In the genomic region with DNA sequence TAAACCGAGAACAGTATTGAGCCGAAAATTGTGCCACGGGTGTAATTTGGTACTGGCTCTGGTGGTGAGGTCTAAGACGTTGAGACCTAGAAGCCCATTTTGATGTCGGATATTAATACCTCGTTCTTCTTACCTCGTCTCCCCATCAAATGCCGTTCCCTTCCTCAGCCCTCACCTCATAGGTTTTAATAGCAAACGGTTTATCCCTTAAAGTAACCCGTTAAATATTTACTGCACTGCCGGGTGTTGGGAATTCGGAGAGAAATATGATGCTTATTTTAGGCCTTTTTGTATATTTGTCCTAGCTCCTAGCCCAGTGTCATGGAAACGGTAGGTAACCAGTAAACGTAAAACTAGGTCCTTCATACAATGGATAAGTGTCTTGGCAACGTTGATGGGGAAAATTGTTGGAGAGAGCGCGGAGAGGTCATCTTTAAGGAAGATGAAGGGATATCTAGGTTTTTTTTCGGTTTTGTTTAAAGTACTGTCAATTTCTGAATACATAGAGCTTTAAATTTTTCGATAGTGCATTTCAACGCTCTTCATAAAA, we compare ENCODE assay signal across 8 cellular contexts. TPM values are rescaled to one million over a fixed set of nuclear protein-coding genes. Genes with fewer than 3 reads are reported as not detected.
DNase-seq lines count a peak whose midpoint lies in the region; FAIRE-seq and TF ChIP-seq lines count a peak whose summit lies in the region.

No MANE protein-coding gene starts in this region.

- FAIRE-seq in H1 (lab: Jason Lieb, UNC), result no peak

- peak overlapping the region; percentile 88 to 100 (median 96) for H3K9ac ChIP-seq in H1 (replicated peaks in 1 of 4; ENCODE audit: extremely low read depth in 1 of 4, low read depth in 3 of 4, low read length in 3 of 4)
- peak overlapping the region; percentile 99 for H3K9ac ChIP-seq in neural progenitor cell

- H4K91ac ChIP-seq in H1 (replicated peaks; ENCODE audit: insufficient read length, low read length), result no peak overlapping the region

- H3K9me3 Mint-ChIP-seq in Calu3 (ENCODE audit: low read depth, unreplicated experiment), result no peaks in the 10 kb centered on the region
- H3K9me3 Mint-ChIP-seq in neural progenitor cell, result peaks cover 11% of the 10 kb centered on the region

- POLR2A ChIA-PET in H1 (lab: Charles Lee; ENCODE audit: partially characterized antibody), result interaction anchor here (0.9 to 4.0 kb wide), 10 partner anchors 10 to 74 kb away, joined by 3 to 30 read pairs (median 4); no protein-coding TSS in a partner anchor

- H3K23ac ChIP-seq in H1 (ENCODE audit: insufficient read length), result no peak overlapping the region

- H3K27me3 ChIP-seq in H1 (replicated peaks in 1 of 4; ENCODE audit: control insufficient read depth in 3 of 4, extremely low read depth in 1 of 4, insufficient read depth in 3 of 4, low read length in 3 of 4) (no peaks in the 10 kb centered on the region), neural progenitor cell (no peaks in the 10 kb centered on the region)

- no peak overlapping the region for H3K18ac ChIP-seq in H1 (ENCODE audit: extremely low read depth, low read length)

- peak overlapping the region; percentile 82 to 100 (median 90) for H3K4me3 ChIP-seq in H1 (ENCODE audit: extremely low read depth in 1 of 4, insufficient read depth in 2 of 4, low read depth in 3 of 4, low read length in 4 of 4)
- H3K4me3 ChIP-seq in neural progenitor cell, result peak overlapping the region; percentile 85

- H3K27ac Mint-ChIP-seq in Calu3 (ENCODE audit: unreplicated experiment) (no peak overlapping the region), neural progenitor cell (no peak overlapping the region)

- H2BK120ac ChIP-seq in H1 (replicated peaks; ENCODE audit: low read depth, low read length), result no peak overlapping the region

- H3K36me3 Mint-ChIP-seq in Calu3 (ENCODE audit: insufficient read depth, unreplicated experiment) (peaks cover 17% of the 10 kb centered on the region), neural progenitor cell (peaks cover 23% of the 10 kb centered on the region)

- H3K27me3 Mint-ChIP-seq in Calu3 (ENCODE audit: unreplicated experiment) (no peaks in the 10 kb centered on the region), neural progenitor cell (ENCODE audit: insufficient read depth, low read depth) (peaks cover 2% of the 10 kb centered on the region)

- TF ChIP-seq CTCF in Calu3 (IDR thresholded peaks at IDR 0.05; ENCODE audit: unreplicated experiment) (no peak), H1 (IDR thresholded peaks at IDR 0.05; ENCODE audit: control extremely low read depth in 1 of 3, insufficient read depth in 1 of 3, low read depth in 1 of 3, low read length in 3 of 3) (no peak), neural progenitor cell (IDR thresholded peaks at IDR 0.05) (no peak)

- H2BK5ac ChIP-seq in H1 (ENCODE audit: low read depth, low read length), result no peak overlapping the region

- no peak overlapping the region for H2AK5ac ChIP-seq in H1 (ENCODE audit: low read depth, low read length)

- H3K23me2 ChIP-seq in H1 (ENCODE audit: low read depth, low read length), result no peaks in the 10 kb centered on the region; the same call in 1 of the 2 replicates

- no peaks in the 10 kb centered on the region for H3F3A ChIP-seq in neural progenitor cell (ENCODE audit: low read depth)

- peaks cover 20% of the 10 kb centered on the region for H3K4me1 Mint-ChIP-seq in Calu3 (ENCODE audit: low read depth, unreplicated experiment)
- peaks cover 10% of the 10 kb centered on the region for H3K4me1 Mint-ChIP-seq in neural progenitor cell

- H2BK15ac ChIP-seq in H1 (ENCODE audit: low read length), result no peak overlapping the region

- TF ChIP-seq EP300 in H1 (IDR thresholded peaks at IDR 0.05; ENCODE audit: borderline replicate concordance in 1 of 2, low read depth in 2 of 2, low read length in 2 of 2), result no peak

- H3K4me1 ChIP-seq in H1 (replicated peaks in 1 of 4; ENCODE audit: control insufficient read depth in 3 of 4, insufficient read depth in 4 of 4, low read length in 3 of 4) (peaks cover 0 to 6% (median 3%) of the 10 kb centered on the region in 4 experiments; a peak in 4 of 7 replicates), neural progenitor cell (peaks cover 10% of the 10 kb centered on the region)

- H3K4me3 Mint-ChIP-seq in Calu3 (ENCODE audit: low read depth, unreplicated experiment) (no peak overlapping the region), neural progenitor cell (no peak overlapping the region)

- H3K9me3 ChIP-seq in H1 (ENCODE audit: insufficient read depth in 2 of 2, low read depth in 1 of 2, low read length in 1 of 2), result no peaks in the 10 kb centered on the region
- no peaks in the 10 kb centered on the region for H3K9me3 ChIP-seq in neural progenitor cell (ENCODE audit: low read depth)

- no peak overlapping the region for H2AFZ ChIP-seq in H1 (ENCODE audit: low read length)
- no peak overlapping the region for H2AFZ ChIP-seq in neural progenitor cell (replicated peaks)

- H3K79me1 ChIP-seq in H1 (ENCODE audit: low read depth, low read length), result peaks cover 10% of the 10 kb centered on the region

- BruUV-seq in Calu3 (replicated peaks; lab: Mats Ljungman, UMichigan), result TSS peak; percentile 74

- WGBS in H1 (ENCODE audit: extremely low coverage in 1 of 2, insufficient coverage in 1 of 2, insufficient read length in 1 of 2, insufficient replicate concordance in 2 of 2, low coverage in 1 of 2, low lambda C conversion rate in 2 of 2, missing lambda C conversion rate in 1 of 2), 2 experiments, result 18% methylated on average over 20 of the region's 20 CpGs; no CpG with 5 or more reads in 1 of the 2 experiments

- TF ChIP-seq RAD21 in H1 (IDR thresholded peaks at IDR 0.05 in 1 of 2, conservative IDR thresholded peaks at IDR 0.05 in 1 of 2; ENCODE audit: low read depth in 2 of 2, low read length in 2 of 2), result no peak

- no peak overlapping the region for H2BK12ac ChIP-seq in H1 (ENCODE audit: low read depth, low read length)

- H3K4me2 ChIP-seq in H1 (ENCODE audit: insufficient read depth in 1 of 2, low read depth in 2 of 2, low read length in 2 of 2) (peak overlapping the region; percentile 70 to 85), neural progenitor cell (peak overlapping the region; percentile 98)

- no peak overlapping the region for H4K8ac ChIP-seq in H1 (ENCODE audit: extremely low read depth, insufficient read depth, low read length)

- no peak overlapping the region for H2BK20ac ChIP-seq in H1 (ENCODE audit: low read length)

- H3K56ac ChIP-seq in H1 (replicated peaks; ENCODE audit: insufficient read length, low read depth, low read length), result no peak overlapping the region

- H3K14ac ChIP-seq in H1 (ENCODE audit: insufficient read length), result no peak overlapping the region

- H3K79me2 ChIP-seq in H1 (ENCODE audit: control insufficient read depth in 1 of 2, insufficient read depth in 2 of 2, low read length in 2 of 2) (peaks cover 31 to 62% of the 10 kb centered on the region in 2 experiments), neural progenitor cell (ENCODE audit: low read depth) (peaks cover 70% of the 10 kb centered on the region)

- H3K27ac ChIP-seq in H1 (ENCODE audit: low read depth, low read length) (peak overlapping the region; percentile 94; the same call in 1 of the 2 replicates), neural progenitor cell (no peak overlapping the region)

- H3K36me3 ChIP-seq in H1 (ENCODE audit: control insufficient read depth in 2 of 4, insufficient read depth in 4 of 4, low read length in 3 of 4), result peaks cover 0 to 12% (median 1%) of the 10 kb centered on the region in 4 experiments; a peak in 2 of 8 replicates
- no peaks in the 10 kb centered on the region for H3K36me3 ChIP-seq in neural progenitor cell

- no peak for DNase-seq in Calu3
- DNase-seq in NCI-H2029 treated with DMSO at 0.1 percent for 48 hours (lab: John Stamatoyannopoulos, UW), result peak; percentile 64
- no peak for DNase-seq in H1 (ENCODE audit: low read depth in 1 of 2, low spot score in 2 of 2)
- peak; percentile 4 for DNase-seq in neural progenitor cell (ENCODE audit: low spot score)
- no peak for DNase-seq in amniotic stem cell (lab: John Stamatoyannopoulos, UW)
- DNase-seq in activated T-cell treated with anti-CD3 and anti-CD28 coated beads, Interleukin-2, amount 50 U/mL, for 1 hour, result no peak
- no peak for DNase-seq in SHP77 treated with DMSO at 0.1 percent for 48 hours (lab: John Stamatoyannopoulos, UW)
- DNase-seq in activated CD4-positive, CD25-positive, alpha-beta regulatory T cell (lab: John Stamatoyannopoulos, UW), result no peak

- TF ChIP-seq POLR2A in H1 (IDR thresholded peaks at IDR 0.05; ENCODE audit: control extremely low read depth in 1 of 2, low read depth in 2 of 2, low read length in 2 of 2), result no peak

- intact Hi-C loops in Calu3 (cut with micrococcal nuclease; ENCODE audit: unreplicated experiment), result loop anchor here (2.0 kb wide), 1 partner anchor 107 kb away; no protein-coding TSS in a partner anchor

- no peak overlapping the region for H4K5ac ChIP-seq in H1 (ENCODE audit: insufficient read length, low read depth, low read length)

- CTCF ChIA-PET in Calu3 (lab: Charles Lee) (interaction anchor here (3.1 kb wide), 1 partner anchor 107 kb away, joined by 13 read pairs; no protein-coding TSS in a partner anchor), H1 (lab: Charles Lee; ENCODE audit: partially characterized antibody) (interaction anchor here (1.0 to 1.7 kb wide), 4 partner anchors 35 to 269 kb away, joined by 3 to 4 read pairs (median 4); no protein-coding TSS in a partner anchor)

- H3K4ac ChIP-seq in H1 (replicated peaks; ENCODE audit: insufficient read length, low read depth, low read length), result no peak overlapping the region

- peaks cover 3 to 8% of the 10 kb centered on the region in 2 experiments for H4K20me1 ChIP-seq in H1 (replicated peaks in 1 of 2; ENCODE audit: control insufficient read depth in 1 of 2, insufficient read depth in 2 of 2, low read length in 2 of 2)
- peaks cover 48% of the 10 kb centered on the region for H4K20me1 ChIP-seq in neural progenitor cell (ENCODE audit: low read depth)

TF ChIP-seq in H1, 55 proteins besides CTCF, POLR2A, EP300 and RAD21 (continues in another document):
- TF ChIP-seq NANOG (IDR thresholded peaks at IDR 0.05; ENCODE audit: insufficient read depth, low read depth, low read length, poor library complexity, severe bottlenecking) (no peak), HDAC6 (IDR thresholded peaks at IDR 0.05; ENCODE audit: low read depth, low read length) (no peak), CBX5 (IDR thresholded peaks at IDR 0.05; ENCODE audit: low read depth, low read length) (no peak), RNF2 (IDR thresholded peaks at IDR 0.05; ENCODE audit: borderline replicate concordance, low read depth, low read length, missing control alignments, poor library complexity, severe bottlenecking) (no peak)

RNA-seq across cellular contexts. Expression of a gene that starts 1.0 kb away (rescaled TPM):
- 153 and 157 TPM in 2 replicates for total RNA-seq in Calu3 (2022)
- 161 and 181 TPM in 2 replicates for total RNA-seq in H1 (2021; fragmentation: NEBNext Ultra II Directional; extraction: Animal tissue kit (Norgen Biotek cat#: 25700))
- 67.4 and 70.7 TPM in 2 replicates for polyA plus RNA-seq in H1 (2011; rRNA removed)
- 181 TPM for polyA plus RNA-seq in H1 (2011; cell fraction: cytosol; rRNA removed)
- polyA plus RNA-seq in H1 (2011; cell fraction: nucleus; rRNA removed), result 41.0 TPM
- 228 to 336 TPM (median 257 TPM) in 4 replicates for polyA plus RNA-seq in H1 (2012, experiment 1 of 2)
- 25.3 TPM for polyA plus RNA-seq in H1 (2012, experiment 2 of 2)
- 125 TPM for polyA plus RNA-seq in H1 (2013, experiment 1 of 2)
- 113 TPM for polyA plus RNA-seq in H1 (2013, experiment 2 of 2)
- 35.3 and 53.0 TPM in 2 replicates for polyA minus RNA-seq in H1 (2011; rRNA and poly(A)+ RNA removed)
- 128 TPM for polyA minus RNA-seq in H1 (2011; cell fraction: cytosol; rRNA and poly(A)+ RNA removed)
- polyA minus RNA-seq in H1 (2011; cell fraction: nucleus; rRNA and poly(A)+ RNA removed), result 70.9 TPM
- 241 and 320 TPM in 2 replicates for total RNA-seq in neural progenitor cell (ENCODE audit: low replicate concordance)

Comparison
In these comparisons a context has a peak if more than half of its experiments do, and no peak if none do; other contexts are left out.
1. DNase-seq: peak in NCI-H2029 treated with DMSO at 0.1 percent for 48 hours (single experiment) and neural progenitor cell (single experiment); none in Calu3 (single experiment), H1 (0 of 2), amniotic stem cell (single experiment), activated T-cell treated with anti-CD3 and anti-CD28 coated beads, Interleukin-2, amount 50 U/mL, for 1 hour (single experiment), SHP77 treated with DMSO at 0.1 percent for 48 hours (single experiment) and activated CD4-positive, CD25-positive, alpha-beta regulatory T cell (0 of 4).